In genomic region chr14:81193924-81194633, GRCh38 we compare ENCODE assay signal across 12 cellular contexts. TPM values are rescaled to one million over a fixed set of nuclear protein-coding genes. Genes with fewer than 3 reads are reported as not detected.
A peak's percentile ranks its signal among the peaks of the same experiment; 100 is the strongest.
DNase-seq lines count a peak whose midpoint lies in the region; ATAC-seq and TF ChIP-seq lines count a peak whose summit lies in the region.
"Had no signal": no experiment of that assay in that cellular context is flagged by ENCODE, and none has a peak within 500 bp of the region (broad histone marks: within the 10 kb centered on the region; RNA-seq: fewer than 3 reads in every experiment).

No MANE protein-coding gene starts in this region.

- no peak for TF ChIP-seq POLR2A in esophagus squamous epithelium (IDR thresholded peaks at IDR 0.05)

- peaks cover 52% of the 10 kb centered on the region for H3K36me3 Mint-ChIP-seq in T-cell
- peaks cover 80% of the 10 kb centered on the region for H3K36me3 Mint-ChIP-seq in MCF 10A (ENCODE audit: insufficient read depth, unreplicated experiment)

- H3K4me1 ChIP-seq in neutrophil (ENCODE audit: control insufficient read depth in 1 of 2, insufficient read depth in 1 of 2, low read depth in 1 of 2, low read length in 1 of 2) (peaks cover 17 to 21% of the 10 kb centered on the region in 2 experiments), esophagus squamous epithelium (no peaks in the 10 kb centered on the region)
- H3K4me1 ChIP-seq: parathyroid adenoma had no signal

- peak overlapping the region; percentile 21 for H3K27ac ChIP-seq in neutrophil
- no peak overlapping the region for H3K27ac ChIP-seq in esophagus squamous epithelium
- H3K27ac ChIP-seq: parathyroid adenoma had no signal

- intact Hi-C loops in esophagus squamous epithelium (cut with DNase I) = no loop called here
- intact Hi-C loops in MCF 10A (cut with micrococcal nuclease) = no loop called here

- peak; percentile 28 for DNase-seq in activated naive CD4-positive, alpha-beta T cell treated with Interleukin-2 at 50 U/mL for 16 hours
- DNase-seq in activated naive CD4-positive, alpha-beta T cell (lab: John Stamatoyannopoulos, UW) = no peak
- DNase-seq in T-cell = no peak
- DNase-seq in DMS 273 treated with DMSO at 0.1 percent for 48 hours (lab: John Stamatoyannopoulos, UW) = no peak
- no peak for DNase-seq in esophagus squamous epithelium (lab: John Stamatoyannopoulos, UW)
- no peak for DNase-seq in MCF 10A (ENCODE audit: unreplicated experiment)
- DNase-seq: HCEC 1CT, Kasumi-1, T-helper 9 cell had no signal

- H3K4me1 Mint-ChIP-seq in T-cell (peaks cover 43 to 56% (median 47%) of the 10 kb centered on the region in 3 donors), MCF 10A (ENCODE audit: insufficient read depth, unreplicated experiment) (peaks cover 10% of the 10 kb centered on the region)

- TF ChIP-seq CTCF in neutrophil (IDR thresholded peaks at IDR 0.05) (no peak), esophagus squamous epithelium (IDR thresholded peaks at IDR 0.05) (no peak), MCF 10A (IDR thresholded peaks at IDR 0.05; ENCODE audit: unreplicated experiment) (no peak)

- no TSS peak for BruUV-seq in MCF 10A (replicated peaks; lab: Mats Ljungman, UMichigan)

- 67 to 82% methylated on average over 3 of the region's 3 CpGs for WGBS in esophagus squamous epithelium, 2 donors

- ATAC-seq in HG02798 (IDR thresholded peaks at IDR 0.05; ENCODE audit: poor library complexity, unreplicated experiment) (peak; percentile 63), T-cell (replicated peaks in 1 of 4) (peak in 2 of 4 experiments; percentile 30 to 44)

- H3K9me3 Mint-ChIP-seq in T-cell (no peaks in the 10 kb centered on the region), MCF 10A (ENCODE audit: unreplicated experiment) (no peaks in the 10 kb centered on the region)

- H3K36me3 ChIP-seq in neutrophil = peaks cover 50% of the 10 kb centered on the region
- peaks cover 0 to 100% (median 9%) of the 10 kb centered on the region in 3 donors for H3K36me3 ChIP-seq in esophagus squamous epithelium

- H3K27me3 ChIP-seq in neutrophil = no peaks in the 10 kb centered on the region
- H3K27me3 ChIP-seq in esophagus squamous epithelium = no peaks in the 10 kb centered on the region

- POLR2A ChIA-PET in T-cell (lab: Charles Lee) = no interaction called here
- POLR2A ChIA-PET in MCF 10A (lab: Yijun Ruan, JAX) = interaction anchor here (0.7 kb wide), 1 partner anchor 25 kb away, joined by 3 read pairs; no protein-coding TSS in a partner anchor

- H3K4me3 ChIP-seq in neutrophil (ENCODE audit: low read depth in 1 of 2, low read length in 1 of 2) (no peak overlapping the region), esophagus squamous epithelium (no peak overlapping the region)

- no peaks in the 10 kb centered on the region for H3K9me3 ChIP-seq in neutrophil
- no peaks in the 10 kb centered on the region for H3K9me3 ChIP-seq in esophagus squamous epithelium

- H3K4me3 Mint-ChIP-seq in T-cell (no peak overlapping the region), MCF 10A (ENCODE audit: unreplicated experiment) (no peak overlapping the region)

- CTCF ChIA-PET in T-cell (lab: Charles Lee) (no interaction called here), MCF 10A (lab: Yijun Ruan, JAX) (no interaction called here)

- H3K27me3 Mint-ChIP-seq in T-cell (no peaks in the 10 kb centered on the region), MCF 10A (ENCODE audit: insufficient read depth, unreplicated experiment) (no peaks in the 10 kb centered on the region)

- peak overlapping the region; percentile 53 to 73 for H3K27ac Mint-ChIP-seq in T-cell
- no peak overlapping the region for H3K27ac Mint-ChIP-seq in MCF 10A (ENCODE audit: low read depth, unreplicated experiment)

RNA-seq across cellular contexts. Expression of gene GTF2A1, which starts 26.7 kb away (rescaled TPM):
- total RNA-seq in T-cell (10 to 100 TPM; 21.2 to 34.1 (median 29.3) TPM), esophagus squamous epithelium (10 to 100 TPM; 18.7 to 25.7 (median 22.9) TPM), MCF 10A (2022) (35.0 and 49.4 TPM in 2 replicates)
